Comparison of ENCODE assay signal across 11 cellular contexts in genomic region chr3:128767351-128767750, GRCh38. TPM values are rescaled to one million over a fixed set of nuclear protein-coding genes. Genes with fewer than 3 reads are reported as not detected.
DNase-seq lines count a peak whose midpoint lies in the region; ATAC-seq and TF ChIP-seq lines count a peak whose summit lies in the region.
"Had no signal": no experiment of that assay in that cellular context is flagged by ENCODE, and none has a peak within 500 bp of the region (broad histone marks: within the 10 kb centered on the region; RNA-seq: fewer than 3 reads in every experiment).

No MANE protein-coding gene starts in this region.

- peak overlapping the region in 1 of 3 donors; percentile 0 for H3K9ac ChIP-seq in skeletal muscle tissue (ENCODE audit: low read depth in 1 of 3, low read length in 3 of 3)

- no peak overlapping the region for H3K4me3 ChIP-seq in skeletal muscle tissue (ENCODE audit: low read length in 3 of 3)
- H3K4me3 ChIP-seq: skin epidermis had no signal

- peak overlapping the region; percentile 1 for H3K4me3 Mint-ChIP-seq in activated T-cell treated with anti-CD3 and anti-CD28 coated beads, Interleukin-2, amount 50 U/mL, for 4 hours
- peak overlapping the region; percentile 27 to 53 for H3K4me3 Mint-ChIP-seq in effector memory CD8-positive, alpha-beta T cell

- peaks cover 26% of the 10 kb centered on the region for H3K36me3 Mint-ChIP-seq in activated T-cell treated with anti-CD3 and anti-CD28 coated beads, Interleukin-2, amount 50 U/mL, for 4 hours (ENCODE audit: insufficient read depth)
- peaks cover 37% of the 10 kb centered on the region for H3K36me3 Mint-ChIP-seq in effector memory CD8-positive, alpha-beta T cell (ENCODE audit: insufficient read depth)

- H3K27me3 ChIP-seq in skeletal muscle tissue (ENCODE audit: control insufficient read depth in 3 of 3, insufficient read depth in 3 of 3, low read length in 3 of 3) = no peaks in the 10 kb centered on the region

- no peaks in the 10 kb centered on the region for H3K27me3 Mint-ChIP-seq in activated T-cell treated with anti-CD3 and anti-CD28 coated beads, Interleukin-2, amount 50 U/mL, for 4 hours (ENCODE audit: low read depth)
- H3K27me3 Mint-ChIP-seq in effector memory CD8-positive, alpha-beta T cell = no peaks in the 10 kb centered on the region

- no peaks in the 10 kb centered on the region for H3K9me3 Mint-ChIP-seq in activated T-cell treated with anti-CD3 and anti-CD28 coated beads, Interleukin-2, amount 50 U/mL, for 4 hours
- H3K9me3 Mint-ChIP-seq in effector memory CD8-positive, alpha-beta T cell = no peaks in the 10 kb centered on the region

- H3K4me1 Mint-ChIP-seq in activated T-cell treated with anti-CD3 and anti-CD28 coated beads, Interleukin-2, amount 50 U/mL, for 4 hours (ENCODE audit: low read depth) = peaks cover 75% of the 10 kb centered on the region
- peaks cover 50 to 79% of the 10 kb centered on the region in 2 donors for H3K4me1 Mint-ChIP-seq in effector memory CD8-positive, alpha-beta T cell (ENCODE audit: low read depth in 2 of 2)

- TF ChIP-seq POLR2A in GM18505 (IDR thresholded peaks at IDR 0.05; ENCODE audit: borderline replicate concordance, extremely low read depth, insufficient read depth, insufficient read length) = no peak

- H3K4me1 ChIP-seq in skeletal muscle tissue (ENCODE audit: control insufficient read depth in 3 of 3, insufficient read depth in 3 of 3, low read length in 3 of 3) = peaks cover 52 to 57% (median 54%) of the 10 kb centered on the region in 3 donors

- no peak for DNase-seq in activated T-cell treated with anti-CD3 and anti-CD28 coated beads, Interleukin-2, amount 50 U/mL, for 4 hours
- DNase-seq in activated T-cell treated with anti-CD3 and anti-CD28 coated beads for 4 hours = no peak
- DNase-seq in MV-4-11 (lab: John Stamatoyannopoulos, UW) = peak; percentile 58
- no peak for DNase-seq in effector memory CD8-positive, alpha-beta T cell
- no peak for DNase-seq in stimulated activated CD4-positive, alpha-beta T cell treated with anti-CD3 and anti-CD28 coated beads, Interleukin-4, amount 100 ng/mL, for 1 hour
- DNase-seq: NCI-H146, NCI-H524 had no signal

- H3K27ac Mint-ChIP-seq in effector memory CD8-positive, alpha-beta T cell = peak overlapping the region; percentile 1 to 64

- H3K27ac ChIP-seq in skeletal muscle tissue (ENCODE audit: low read depth, low read length) = peak overlapping the region; percentile 22
- H3K27ac ChIP-seq: skin epidermis had no signal

- no peak for ATAC-seq in activated T-cell treated with anti-CD3 and anti-CD28 coated beads, Interleukin-2, amount 50 U/mL, for 4 hours
- no peak for ATAC-seq in effector memory CD8-positive, alpha-beta T cell (replicated peaks)
- no peak for ATAC-seq in HG02571 (IDR thresholded peaks at IDR 0.05; ENCODE audit: unreplicated experiment)
- ATAC-seq in GM18505 (IDR thresholded peaks at IDR 0.05; ENCODE audit: unreplicated experiment) = no peak

- H3K9me3 ChIP-seq in skeletal muscle tissue (ENCODE audit: control insufficient read depth in 3 of 3, low read length in 3 of 3) = no peaks in the 10 kb centered on the region

- peaks cover 0 to 3% (median 0%) of the 10 kb centered on the region in 3 donors for H3K36me3 ChIP-seq in skeletal muscle tissue (ENCODE audit: control insufficient read depth in 3 of 3, insufficient read depth in 3 of 3, low read length in 3 of 3)

RNA-seq across cellular contexts. Expression of gene RAB7A, which starts 41.4 kb away (rescaled TPM):
- total RNA-seq in activated T-cell treated with anti-CD3 and anti-CD28 coated beads, Interleukin-2, amount 50 U/mL, for 4 hours = 100 to 1,000 TPM; 358 to 449 (median 407) TPM
- total RNA-seq in skeletal muscle tissue = 37.1 TPM
